In the genomic region with DNA sequence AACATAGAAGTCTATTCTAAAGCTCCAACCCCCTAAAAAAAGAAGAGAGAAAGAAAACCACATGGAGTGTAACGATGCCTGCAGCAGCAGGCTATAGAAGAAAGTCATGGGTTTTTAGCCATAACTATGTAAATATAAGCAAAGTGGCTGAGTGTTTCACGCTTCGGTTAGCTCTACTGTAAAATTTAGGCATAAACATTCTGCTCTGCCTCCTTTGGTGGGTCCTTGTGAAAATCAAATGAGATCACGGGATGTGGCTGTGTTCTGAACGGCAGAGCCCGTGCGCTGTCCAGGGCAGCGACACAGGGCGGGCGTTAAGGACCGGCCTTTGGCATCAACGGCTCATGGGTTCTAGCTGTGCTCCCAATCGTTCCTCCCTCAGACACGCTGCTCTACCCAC, we compare ENCODE assay signal across 8 cellular contexts.
DNase-seq lines count a peak whose midpoint lies in the region; ATAC-seq, FAIRE-seq and TF ChIP-seq lines count a peak whose summit lies in the region.

No MANE protein-coding gene starts in this region.

- peak overlapping the region; percentile 10 to 91 (median 80) for H3K27ac ChIP-seq in dorsolateral prefrontal cortex

- H3K27me3 ChIP-seq in dorsolateral prefrontal cortex: no peaks in the 10 kb centered on the region

- DNase-seq in GM12865 (ENCODE audit: low read depth) (peak; percentile 81), dorsolateral prefrontal cortex (no peak), RCC 7860 (ENCODE audit: low spot score) (no peak), activated gamma-delta T cell treated with Interleukin-2 at 50 U/mL for 16 hours (no peak)
- no peak for DNase-seq in activated CD8-positive, alpha-beta memory T cell treated with anti-CD3 and anti-CD28 coated beads, Interleukin-2, amount 50 U/mL, for 48 hours

- intact Hi-C loops in dorsolateral prefrontal cortex (cut with DNase I): loop anchor here in 1 of 2 donors (10.0 kb wide), 1 partner anchor 131 kb away; no protein-coding TSS in a partner anchor

- ATAC-seq in GM19452 (IDR thresholded peaks at IDR 0.05; ENCODE audit: unreplicated experiment) (peak; percentile 78), HG03196 (IDR thresholded peaks at IDR 0.05; ENCODE audit: unreplicated experiment) (peak; percentile 81)
- ATAC-seq in activated CD4-positive, CD25-positive, alpha-beta regulatory T cell treated with anti-CD3 and anti-CD28 coated beads, Interleukin-2, amount 50 U/mL, for 24 hours: no peak

- H3K4me3 ChIP-seq in GM12865 (ENCODE audit: low read depth, low read length): peak overlapping the region; percentile 32
- peak overlapping the region in 4 of 59 donors; percentile 1 to 17 (median 10) for H3K4me3 ChIP-seq in dorsolateral prefrontal cortex

- no peak for FAIRE-seq in RCC 7860 (lab: Jason Lieb, UNC)

- TF ChIP-seq CTCF in GM12865 (IDR thresholded peaks at IDR 0.05; ENCODE audit: insufficient read depth, low read depth, low read length, missing control alignments) (no peak), dorsolateral prefrontal cortex (IDR thresholded peaks at IDR 0.05 in 54 of 56, conservative IDR thresholded peaks at IDR 0.05 in 2 of 56; ENCODE audit: low read depth in 1 of 56, partially characterized antibody in 56 of 56) (no peak)

Comparison
In these comparisons a context has a peak if more than half of its experiments do, and no peak if none do; other contexts are left out.
1. ATAC-seq: peak in GM19452 (single experiment) and HG03196 (single experiment); none in activated CD4-positive, CD25-positive, alpha-beta regulatory T cell treated with anti-CD3 and anti-CD28 coated beads, Interleukin-2, amount 50 U/mL, for 24 hours (0 of 2).